8 cellular contexts compared by ENCODE assay signal in the genomic region with DNA sequence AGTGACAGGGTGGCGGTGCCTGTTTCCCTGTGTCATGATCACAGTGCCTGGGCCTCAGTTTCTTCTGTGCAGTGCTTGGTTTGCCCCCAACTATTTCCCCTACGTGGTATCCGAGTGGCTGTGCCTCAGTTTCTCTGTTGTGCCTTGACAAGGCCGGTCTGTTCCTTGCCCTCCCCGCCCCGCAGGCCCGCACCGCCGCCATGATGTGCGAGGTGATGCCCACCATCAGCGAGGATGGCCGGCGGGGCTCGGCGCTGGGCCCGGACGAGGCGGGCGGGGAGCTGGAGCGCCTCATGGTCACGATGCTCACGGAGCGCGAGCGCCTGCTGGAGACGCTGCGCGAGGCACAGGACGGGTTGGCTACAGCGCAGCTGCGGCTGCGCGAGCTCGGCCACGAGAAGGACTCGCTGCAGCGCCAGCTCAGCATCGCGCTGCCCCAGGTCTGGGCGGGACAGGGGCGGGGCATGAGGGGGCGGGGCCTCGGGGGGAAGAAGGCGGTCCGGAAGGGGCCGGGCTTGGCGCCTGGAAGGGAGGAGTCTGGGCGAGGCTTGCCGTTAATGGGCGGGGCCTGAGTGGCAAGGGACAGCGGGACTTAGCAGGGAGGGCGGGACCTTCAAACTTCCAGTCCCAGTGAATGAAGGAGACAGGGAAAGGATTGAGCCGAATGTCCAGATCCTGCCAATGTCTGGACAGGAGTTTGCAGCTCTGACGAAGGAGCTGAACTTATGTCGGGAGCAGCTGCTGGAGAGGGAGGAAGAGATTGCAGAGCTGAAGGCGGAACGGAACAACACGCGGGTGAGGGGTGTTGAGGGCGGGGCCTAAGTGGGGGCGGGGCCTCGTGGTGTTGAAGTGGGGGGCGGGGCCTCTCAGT. TPM values are rescaled to one million over a fixed set of nuclear protein-coding genes. Genes with fewer than 3 reads are reported as not detected.
DNase-seq lines count a peak whose midpoint lies in the region; ATAC-seq, FAIRE-seq and TF ChIP-seq lines count a peak whose summit lies in the region.

No MANE protein-coding gene starts in this region.

- peaks cover 4% of the 10 kb centered on the region for H3K4me1 ChIP-seq in keratinocyte (ENCODE audit: control insufficient read depth, extremely low read depth, insufficient read depth, low read length)

- no peaks in the 10 kb centered on the region for H3K9me1 ChIP-seq in keratinocyte (ENCODE audit: control insufficient read depth, extremely low read depth, insufficient read depth, low read length)

- H3K9ac ChIP-seq in keratinocyte (ENCODE audit: control insufficient read depth, extremely low read depth, insufficient read depth, low read length), result peak overlapping the region; percentile 22

- no peaks in the 10 kb centered on the region for H3K36me3 Mint-ChIP-seq in activated B cell treated with CpG ODN at 0.5 μM for 24 hours (ENCODE audit: low read depth)

- TF ChIP-seq CTCF in activated B cell treated with CpG ODN at 0.5 μM for 24 hours (IDR thresholded peaks at IDR 0.05) (no peak), keratinocyte (optimal IDR thresholded peaks at IDR 0.05 in 1 of 3, IDR thresholded peaks at IDR 0.05 in 1 of 3, conservative IDR thresholded peaks at IDR 0.05 in 1 of 3; ENCODE audit: extremely low read depth in 1 of 3, insufficient read depth in 2 of 3, low read length in 3 of 3) (peak in 2 of 3 experiments; percentile 22 to 37)

- peak overlapping the region; percentile 84 for H3K4me2 ChIP-seq in keratinocyte (ENCODE audit: control insufficient read depth, extremely low read depth, insufficient read depth, low read depth, low read length)

- peaks cover 12% of the 10 kb centered on the region for H3K4me1 Mint-ChIP-seq in activated B cell treated with CpG ODN at 0.5 μM for 24 hours

- peak; percentile 81 for ATAC-seq in HG03159 (IDR thresholded peaks at IDR 0.05; ENCODE audit: unreplicated experiment)
- ATAC-seq in activated B cell treated with CpG ODN at 0.5 μM for 24 hours (ENCODE audit: low read depth), result peak; percentile 96

- peak overlapping the region; percentile 37 to 73 (median 53) for H3K4me3 ChIP-seq in keratinocyte (ENCODE audit: control insufficient read depth in 2 of 3, extremely low read depth in 1 of 3, insufficient read depth in 2 of 3, low read depth in 1 of 3, low read length in 3 of 3)

- peak overlapping the region; percentile 71 for H3K27ac Mint-ChIP-seq in activated B cell treated with CpG ODN at 0.5 μM for 24 hours

- H3K27ac ChIP-seq in caudate nucleus (ENCODE audit: low read depth, low read length) (peak overlapping the region; percentile 77), keratinocyte (ENCODE audit: control insufficient read depth, insufficient read depth, low read length) (no peak overlapping the region)

- no peaks in the 10 kb centered on the region for H4K20me1 ChIP-seq in keratinocyte (ENCODE audit: control insufficient read depth, extremely low read depth, insufficient read depth, low read length)

- DNase-seq in AG08396 (ENCODE audit: low spot score) (peak; percentile 99), NCI-H226 (peak; percentile 93), activated B cell treated with CpG ODN at 0.5 μM for 24 hours (peak; percentile 90), caudate nucleus (lab: John Stamatoyannopoulos, UW) (peak; percentile 31 to 98 (median 93)), keratinocyte (ENCODE audit: low read depth, low spot score) (peak; percentile 90)
- peak; percentile 91 to 96 (median 94) for DNase-seq in stimulated activated CD4-positive, alpha-beta T cell treated with anti-CD3 and anti-CD28 coated beads, Interleukin-12 subunit alpha, Interleukin-12 subunit beta, amount 100 ng/mL, for 48 hours (ENCODE audit: low read depth in 2 of 3, low spot score in 1 of 3)

- intact Hi-C loops in activated B cell treated with CpG ODN at 0.5 μM for 24 hours (cut with micrococcal nuclease), result loop anchor here (1.0 to 2.0 kb wide), 3 partner anchors 9 to 19 kb away; partner anchors contain the start of genes C19orf73, LIN7B and PPFIA3

- in situ Hi-C loops in GM18951 (cut with MboI; ENCODE audit: low sequenced_read_pairs, unreplicated experiment), result no loop called here

- peak; percentile 63 for TF ChIP-seq POLR2A in GM18951 (IDR thresholded peaks at IDR 0.05; ENCODE audit: extremely low read depth, insufficient read depth, insufficient read length)

- peak; percentile 5 for FAIRE-seq in keratinocyte (lab: Jason Lieb, UNC)

- POLR2A ChIA-PET in activated B cell treated with CpG ODN at 0.5 μM for 24 hours (lab: Charles Lee), result interaction anchor here (0.6 to 1.7 kb wide), 9 partner anchors 8 to 548 kb away, joined by 3 to 10 read pairs (median 4); partner anchors contain the start of genes LIN7B, PPFIA3 and RUVBL2

- H3K27me3 ChIP-seq in keratinocyte (ENCODE audit: control insufficient read depth, extremely low read depth, insufficient read depth, low read length), result no peaks in the 10 kb centered on the region

- H2AFZ ChIP-seq in keratinocyte (ENCODE audit: control insufficient read depth, low read length), result peak overlapping the region; percentile 99

- H3K79me2 ChIP-seq in keratinocyte (ENCODE audit: control insufficient read depth, insufficient read depth, low read length), result no peaks in the 10 kb centered on the region

- H3K27me3 Mint-ChIP-seq in activated B cell treated with CpG ODN at 0.5 μM for 24 hours, result peaks cover 4% of the 10 kb centered on the region

- dilution Hi-C loops in keratinocyte (cut with MboI; ENCODE audit: extremely low pct_ligation_motif_present, low sequenced_read_pairs), result no loop called here

- peak overlapping the region; percentile 86 for H3K4me3 Mint-ChIP-seq in activated B cell treated with CpG ODN at 0.5 μM for 24 hours

- no peaks in the 10 kb centered on the region for H3K9me3 ChIP-seq in keratinocyte (ENCODE audit: control insufficient read depth, low read depth, low read length)

- CTCF ChIA-PET in activated B cell treated with CpG ODN at 0.5 μM for 24 hours (lab: Charles Lee), result interaction anchor here (0.9 to 1.2 kb wide), 4 partner anchors 14 to 134 kb away, joined by 4 to 7 read pairs (median 4); partner anchors contain the start of genes LIN7B and RUVBL2

- no peaks in the 10 kb centered on the region for H3K9me3 Mint-ChIP-seq in activated B cell treated with CpG ODN at 0.5 μM for 24 hours

- H3K36me3 ChIP-seq in keratinocyte (ENCODE audit: control insufficient read depth in 2 of 2, extremely low read depth in 1 of 2, insufficient read depth in 2 of 2, low read length in 2 of 2), result no peaks in the 10 kb centered on the region

RNA-seq across cellular contexts. Expression of gene PPFIA3, which starts 8.6 kb away (rescaled TPM):
- 1.2 and 3.6 TPM in 2 replicates for total RNA-seq in activated B cell treated with CpG ODN at 0.5 μM for 24 hours
- polyA plus RNA-seq in keratinocyte, result 3.0 to 3.4 TPM (median 3.1 TPM) in 3 replicates
- polyA plus RNA-seq in keratinocyte (2011; ENCODE audit: low read depth), result 5.1 TPM
- polyA plus RNA-seq in keratinocyte (2011; cell fraction: cytosol; rRNA removed), result 1.5 and 3.2 TPM in 2 replicates
- 5.8 and 7.9 TPM in 2 replicates for polyA plus RNA-seq in keratinocyte (2011; cell fraction: nucleus; rRNA removed)
- 4.5 and 7.7 TPM in 2 replicates for polyA plus RNA-seq in keratinocyte (2012; ENCODE audit: low replicate concordance)
- polyA minus RNA-seq in keratinocyte, result 2.6 to 4.5 TPM (median 3.4 TPM) in 3 replicates
- 6.5 TPM for polyA minus RNA-seq in keratinocyte (2011; cell fraction: cytosol; rRNA and poly(A)+ RNA removed)
- polyA minus RNA-seq in keratinocyte (2011; cell fraction: nucleus; rRNA and poly(A)+ RNA removed), result 2.0 and 3.4 TPM in 2 replicates

RNA-seq across cellular contexts. Expression of gene C19orf73, which starts 9.0 kb away (rescaled TPM):
- 0.98 and 1.0 TPM in 2 replicates for total RNA-seq in activated B cell treated with CpG ODN at 0.5 μM for 24 hours
- polyA plus RNA-seq in keratinocyte, result 0.54 to 0.98 TPM (median 0.71 TPM) in 3 replicates
- polyA plus RNA-seq in keratinocyte (2011; ENCODE audit: low read depth), result not detected
- polyA plus RNA-seq in keratinocyte (2011; cell fraction: cytosol; rRNA removed), result 0.49 and 0.77 TPM in 2 replicates
- 0.92 and 0.99 TPM in 2 replicates for polyA plus RNA-seq in keratinocyte (2011; cell fraction: nucleus; rRNA removed)
- 0.83 and 1.6 TPM in 2 replicates for polyA plus RNA-seq in keratinocyte (2012; ENCODE audit: low replicate concordance)
- not detected in 3 replicates for polyA minus RNA-seq in keratinocyte
- polyA minus RNA-seq in keratinocyte (2011; cell fraction: cytosol; rRNA and poly(A)+ RNA removed), result not detected
- polyA minus RNA-seq in keratinocyte (2011; cell fraction: nucleus; rRNA and poly(A)+ RNA removed), result 0.93 TPM in 1 of 2 replicates, not detected in the other

RNA-seq across cellular contexts. Expression of gene LIN7B, which starts 13.7 kb away (rescaled TPM):
- total RNA-seq in activated B cell treated with CpG ODN at 0.5 μM for 24 hours, result 3.6 and 4.4 TPM in 2 replicates
- polyA plus RNA-seq in keratinocyte, result 1.6 to 2.8 TPM (median 1.7 TPM) in 3 replicates
- 6.4 TPM for polyA plus RNA-seq in keratinocyte (2011; ENCODE audit: low read depth)
- polyA plus RNA-seq in keratinocyte (2011; cell fraction: cytosol; rRNA removed), result 0.58 and 0.84 TPM in 2 replicates
- 1.9 and 4.4 TPM in 2 replicates for polyA plus RNA-seq in keratinocyte (2011; cell fraction: nucleus; rRNA removed)
- 2.6 and 5.2 TPM in 2 replicates for polyA plus RNA-seq in keratinocyte (2012; ENCODE audit: low replicate concordance)
- polyA minus RNA-seq in keratinocyte, result 1.1 TPM in 1 of 3 replicates, not detected in the others
- polyA minus RNA-seq in keratinocyte (2011; cell fraction: cytosol; rRNA and poly(A)+ RNA removed), result not detected
- polyA minus RNA-seq in keratinocyte (2011; cell fraction: nucleus; rRNA and poly(A)+ RNA removed), result not detected in 2 replicates

RNA-seq across cellular contexts. Expression of gene HRC, which starts 27.3 kb away (rescaled TPM):
- not detected in 2 replicates for total RNA-seq in activated B cell treated with CpG ODN at 0.5 μM for 24 hours
- 0.03 to 0.08 TPM in 2 of 3 replicates, not detected in the other for polyA plus RNA-seq in keratinocyte
- polyA plus RNA-seq in keratinocyte (2011; ENCODE audit: low read depth), result not detected
- not detected in 2 replicates for polyA plus RNA-seq in keratinocyte (2011; cell fraction: cytosol; rRNA removed)
- 0.05 TPM in 2 replicates for polyA plus RNA-seq in keratinocyte (2011; cell fraction: nucleus; rRNA removed)
- not detected in 2 replicates for polyA plus RNA-seq in keratinocyte (2012; ENCODE audit: low replicate concordance)
- not detected in 3 replicates for polyA minus RNA-seq in keratinocyte
- not detected for polyA minus RNA-seq in keratinocyte (2011; cell fraction: cytosol; rRNA and poly(A)+ RNA removed)
- polyA minus RNA-seq in keratinocyte (2011; cell fraction: nucleus; rRNA and poly(A)+ RNA removed), result not detected in 2 replicates

RNA-seq across cellular contexts. Expression of gene TRPM4, which starts 29.7 kb away (rescaled TPM):
- total RNA-seq in activated B cell treated with CpG ODN at 0.5 μM for 24 hours, result not detected in 2 replicates
- polyA plus RNA-seq in keratinocyte, result 16.1 to 23.3 TPM (median 16.1 TPM) in 3 replicates
- 11.6 TPM for polyA plus RNA-seq in keratinocyte (2011; ENCODE audit: low read depth)
- polyA plus RNA-seq in keratinocyte (2011; cell fraction: cytosol; rRNA removed), result 6.4 and 10.4 TPM in 2 replicates
- polyA plus RNA-seq in keratinocyte (2011; cell fraction: nucleus; rRNA removed), result 82.9 and 106 TPM in 2 replicates
- polyA plus RNA-seq in keratinocyte (2012; ENCODE audit: low replicate concordance), result 26.1 and 28.3 TPM in 2 replicates
- 22.8 to 48.8 TPM (median 33.7 TPM) in 3 replicates for polyA minus RNA-seq in keratinocyte
- polyA minus RNA-seq in keratinocyte (2011; cell fraction: cytosol; rRNA and poly(A)+ RNA removed), result 36.6 TPM
- polyA minus RNA-seq in keratinocyte (2011; cell fraction: nucleus; rRNA and poly(A)+ RNA removed), result 74.5 and 74.8 TPM in 2 replicates
